Comparison of ENCODE assay signal across 9 cellular contexts in genomic region chr3:129628169-129628522, GRCh38. TPM values are rescaled to one million over a fixed set of nuclear protein-coding genes. Genes with fewer than 3 reads are reported as not detected.
A peak's percentile ranks its signal among the peaks of the same experiment; 100 is the strongest.
DNase-seq lines count a peak whose midpoint lies in the region; ATAC-seq and TF ChIP-seq lines count a peak whose summit lies in the region.
"Had no signal": no experiment of that assay in that cellular context is flagged by ENCODE, and none has a peak within 500 bp of the region (broad histone marks: within the 10 kb centered on the region; RNA-seq: fewer than 3 reads in every experiment).

No MANE protein-coding gene starts in this region.

- no peak for DNase-seq in activated CD4-positive, alpha-beta T cell treated with anti-CD3 and anti-CD28 coated beads, Interleukin-2, amount 10 ng/mL, durations not matched to agents 24 days and 14 days
- no peak for DNase-seq in activated CD4-positive, alpha-beta T cell treated with anti-CD3 and anti-CD28 coated beads for 1 hour
- DNase-seq in breast epithelium (ENCODE audit: low spot score in 2 of 2): no peak
- no peak for DNase-seq in right lobe of liver
- no peak for DNase-seq in thoracic aorta (ENCODE audit: low spot score)
- no peak for DNase-seq in NCI-H510A (lab: John Stamatoyannopoulos, UW)
- no peak for DNase-seq in NAMALWA (ENCODE audit: low spot score)
- DNase-seq in inferior parietal cortex (ENCODE audit: extremely low spot score): no peak

- H3K27me3 ChIP-seq in breast epithelium: no peaks in the 10 kb centered on the region
- H3K27me3 ChIP-seq in right lobe of liver: no peaks in the 10 kb centered on the region
- no peaks in the 10 kb centered on the region for H3K27me3 ChIP-seq in thoracic aorta (replicated peaks; ENCODE audit: insufficient read depth)

- peaks cover 11% of the 10 kb centered on the region for H3K27me3 Mint-ChIP-seq in activated CD4-positive, alpha-beta T cell treated with anti-CD3 and anti-CD28 coated beads, Interleukin-2, amount 10 ng/mL, durations not matched to agents 24 days and 14 days

- 7% methylated on average over 7 of the region's 9 CpGs for WGBS in right lobe of liver (ENCODE audit: insufficient coverage, low coverage, low lambda C conversion rate, missing lambda C conversion rate)

- ATAC-seq in right lobe of liver: peak in 3 of 4 donors; percentile 0 to 1 (median 1)
- no peak for ATAC-seq in thoracic aorta (ENCODE audit: insufficient number of reproducible peaks, low FRiP score, low read depth)

- no peaks in the 10 kb centered on the region for H3K36me3 ChIP-seq in breast epithelium
- no peaks in the 10 kb centered on the region for H3K36me3 ChIP-seq in right lobe of liver
- no peaks in the 10 kb centered on the region for H3K36me3 ChIP-seq in thoracic aorta

- H3K9me3 ChIP-seq in breast epithelium (no peaks in the 10 kb centered on the region), right lobe of liver (no peaks in the 10 kb centered on the region), thoracic aorta (no peaks in the 10 kb centered on the region)

- H3K4me1 Mint-ChIP-seq in activated CD4-positive, alpha-beta T cell treated with anti-CD3 and anti-CD28 coated beads, Interleukin-2, amount 10 ng/mL, durations not matched to agents 24 days and 14 days: peaks cover 20% of the 10 kb centered on the region

- H3K4me1 ChIP-seq in breast epithelium (peaks cover 0 to 10% of the 10 kb centered on the region in 2 donors), right lobe of liver (peaks cover 0 to 23% (median 2%) of the 10 kb centered on the region in 4 donors), thoracic aorta (ENCODE audit: control insufficient read depth in 1 of 2, low read depth in 2 of 2) (peaks cover 31 to 54% of the 10 kb centered on the region in 2 donors)

- TF ChIP-seq CTCF in breast epithelium (IDR thresholded peaks at IDR 0.05) (peak in 1 of 3 donors; percentile 2), right lobe of liver (IDR thresholded peaks at IDR 0.05) (no peak), thoracic aorta (IDR thresholded peaks at IDR 0.05) (no peak)

- TF ChIP-seq POLR2A in breast epithelium (IDR thresholded peaks at IDR 0.05) (no peak), right lobe of liver (IDR thresholded peaks at IDR 0.05) (no peak)

- peak overlapping the region; percentile 44 to 76 (median 66) for H3K4me3 ChIP-seq in breast epithelium
- peak overlapping the region in 2 of 3 donors; percentile 72 to 78 for H3K4me3 ChIP-seq in right lobe of liver
- H3K4me3 ChIP-seq in thoracic aorta: peak overlapping the region; percentile 74

- H3K27ac ChIP-seq in breast epithelium (peak overlapping the region; percentile 92 to 99), right lobe of liver (peak overlapping the region; percentile 85 to 97 (median 92)), thoracic aorta (peak overlapping the region; percentile 98)
- H3K27ac ChIP-seq: C4-2B had no signal

- H3K9me3 Mint-ChIP-seq in activated CD4-positive, alpha-beta T cell treated with anti-CD3 and anti-CD28 coated beads, Interleukin-2, amount 10 ng/mL, durations not matched to agents 24 days and 14 days: no peaks in the 10 kb centered on the region

- H3K36me3 Mint-ChIP-seq in activated CD4-positive, alpha-beta T cell treated with anti-CD3 and anti-CD28 coated beads, Interleukin-2, amount 10 ng/mL, durations not matched to agents 24 days and 14 days (ENCODE audit: low read depth): no peaks in the 10 kb centered on the region

- H3K4me3 Mint-ChIP-seq in activated CD4-positive, alpha-beta T cell treated with anti-CD3 and anti-CD28 coated beads, Interleukin-2, amount 10 ng/mL, durations not matched to agents 24 days and 14 days: peak overlapping the region; percentile 94

- intact Hi-C loops in activated CD4-positive, alpha-beta T cell treated with anti-CD3 and anti-CD28 coated beads, Interleukin-2, amount 10 ng/mL, durations not matched to agents 24 days and 14 days (cut with micrococcal nuclease): loop anchor here (1.0 to 5.0 kb wide), 4 partner anchors 186 to 374 kb away; partner anchors contain the start of gene IFT122
- intact Hi-C loops in breast epithelium (cut with DNase I; ENCODE audit: low total_unique reads) (no loop called here), right lobe of liver (cut with DNase I) (no loop called here)

- peak overlapping the region; percentile 91 for H3K27ac Mint-ChIP-seq in activated CD4-positive, alpha-beta T cell treated with anti-CD3 and anti-CD28 coated beads, Interleukin-2, amount 10 ng/mL, durations not matched to agents 24 days and 14 days

RNA-seq across cellular contexts. Expression of gene PLXND1, which starts 21.7 kb away (rescaled TPM):
- 1.6 and 1.7 TPM in 2 replicates for total RNA-seq in activated CD4-positive, alpha-beta T cell treated with anti-CD3 and anti-CD28 coated beads, Interleukin-2, amount 10 ng/mL, durations not matched to agents 24 days and 14 days
- total RNA-seq in breast epithelium (100 to 1,000 TPM in 2 of 3 donors, 10 to 100 TPM in 1; 53.6 to 187 (median 118) TPM), right lobe of liver (10 to 100 TPM; 27.0 to 48.8 (median 29.6) TPM), thoracic aorta (100 to 1,000 TPM; 207 to 246 TPM)

Comparison
In these comparisons a context has a peak if more than half of its experiments do, and no peak if none do; other contexts are left out.
1. RNA of gene PLXND1, which starts 21.7 kb away (total RNA-seq): 207 to 246 TPM in thoracic aorta, 53.6 to 187 TPM in breast epithelium and 27.0 to 48.8 TPM in right lobe of liver; 1.6 to 1.7 TPM in activated CD4-positive, alpha-beta T cell treated with anti-CD3 and anti-CD28 coated beads, Interleukin-2, amount 10 ng/mL, durations not matched to agents 24 days and 14 days; every median in the first group is over 10 times any median in the second.
2. Peak in every context shown above with its lines, with median percentiles within 50 percentile points of each other: H3K27ac ChIP-seq and H3K4me3 ChIP-seq.